27 cellular contexts compared by ENCODE assay signal in genomic region chrX:38087594-38087993, GRCh38.
"Had no signal": no experiment of that assay in that cellular context is flagged by ENCODE, and none has a peak within 500 bp of the region (broad histone marks: within the 10 kb centered on the region; RNA-seq: fewer than 3 reads in every experiment).

No MANE protein-coding gene starts in this region.

- H3K4me3 Mint-ChIP-seq: activated CD4-positive, alpha-beta memory T cell treated with anti-CD3 and anti-CD28 coated beads for 36 hours; activated naive CD4-positive, alpha-beta T cell treated with anti-CD3 and anti-CD28 coated beads, Interleukin-2, amount 10 ng/mL, durations not matched to agents 7 days and 5 days; activated naive CD8-positive, alpha-beta T cell treated with anti-CD3 and anti-CD28 coated beads, Interleukin-2, amount 10 ng/mL, durations not matched to agents 7 days and 5 days; activated T-helper 1 cell treated with anti-CD3 and anti-CD28 coated beads, Interleukin-12 subunit alpha, Interleukin-12 subunit beta, Interleukin-2, Interleukin-4 antibody, amounts not matched to agents 30 ng/mL and 10 ng/mL and 1 ng/mL, durations not matched to agents 14 hours and 24 hours and 36 hours; central memory CD8-positive, alpha-beta T cell; memory B cell; naive thymus-derived CD8-positive, alpha-beta T cell; neural crest cell had no signal

- H3K36me3 Mint-ChIP-seq: activated CD4-positive, alpha-beta memory T cell treated with anti-CD3 and anti-CD28 coated beads for 36 hours; activated naive CD4-positive, alpha-beta T cell treated with anti-CD3 and anti-CD28 coated beads, Interleukin-2, amount 10 ng/mL, durations not matched to agents 7 days and 5 days; activated naive CD8-positive, alpha-beta T cell treated with anti-CD3 and anti-CD28 coated beads, Interleukin-2, amount 10 ng/mL, durations not matched to agents 7 days and 5 days; memory B cell; naive thymus-derived CD8-positive, alpha-beta T cell had no signal

- H3K27ac ChIP-seq: breast epithelium, pancreas, right atrium auricular region, transverse colon had no signal

- FAIRE-seq: colon, endometrium, urothelium cell line had no signal

- H3K9me3 ChIP-seq: breast epithelium, pancreas, right atrium auricular region, transverse colon had no signal

- H3K4me1 Mint-ChIP-seq: activated naive CD4-positive, alpha-beta T cell treated with anti-CD3 and anti-CD28 coated beads, Interleukin-2, amount 10 ng/mL, durations not matched to agents 7 days and 5 days; activated naive CD8-positive, alpha-beta T cell treated with anti-CD3 and anti-CD28 coated beads, Interleukin-2, amount 10 ng/mL, durations not matched to agents 7 days and 5 days; central memory CD8-positive, alpha-beta T cell; memory B cell; naive thymus-derived CD8-positive, alpha-beta T cell; neural crest cell had no signal

- H3K4me1 ChIP-seq: breast epithelium, pancreas, right atrium auricular region, transverse colon had no signal

- DNase-seq: activated CD4-positive, alpha-beta memory T cell treated with anti-CD3 and anti-CD28 coated beads for 36 hours; activated CD4-positive, alpha-beta T cell treated with anti-CD3 and anti-CD28 coated beads for 48 hours; activated CD8-positive, alpha-beta memory T cell treated with anti-CD3 and anti-CD28 coated beads, Interleukin-2, amount 50 U/mL, for 4 hours; activated gamma-delta T cell; activated naive CD4-positive, alpha-beta T cell treated with anti-CD3 and anti-CD28 coated beads, Interleukin-2, amount 10 ng/mL, durations not matched to agents 7 days and 5 days; activated naive CD8-positive, alpha-beta T cell treated with anti-CD3 and anti-CD28 coated beads, Interleukin-2, amount 10 ng/mL, durations not matched to agents 7 days and 5 days; activated T-cell treated with anti-CD3 and anti-CD28 coated beads, Interleukin-2, amount 50 U/mL, for 1 hour; amygdala; dermis blood vessel endothelial cell; effector CD4-positive, alpha-beta T cell; head of caudate nucleus; hippocampal formation; naive thymus-derived CD8-positive, alpha-beta T cell; nucleus accumbens; pancreas; stimulated activated naive CD4-positive, alpha-beta T cell; transverse colon had no signal

- H3K27me3 Mint-ChIP-seq: activated CD4-positive, alpha-beta memory T cell treated with anti-CD3 and anti-CD28 coated beads for 36 hours; activated naive CD4-positive, alpha-beta T cell treated with anti-CD3 and anti-CD28 coated beads, Interleukin-2, amount 10 ng/mL, durations not matched to agents 7 days and 5 days; activated naive CD8-positive, alpha-beta T cell treated with anti-CD3 and anti-CD28 coated beads, Interleukin-2, amount 10 ng/mL, durations not matched to agents 7 days and 5 days; central memory CD8-positive, alpha-beta T cell had no signal

- H3K27ac Mint-ChIP-seq: activated CD4-positive, alpha-beta memory T cell treated with anti-CD3 and anti-CD28 coated beads for 36 hours; activated naive CD4-positive, alpha-beta T cell treated with anti-CD3 and anti-CD28 coated beads, Interleukin-2, amount 10 ng/mL, durations not matched to agents 7 days and 5 days; activated naive CD8-positive, alpha-beta T cell treated with anti-CD3 and anti-CD28 coated beads, Interleukin-2, amount 10 ng/mL, durations not matched to agents 7 days and 5 days; activated T-helper 1 cell treated with anti-CD3 and anti-CD28 coated beads, Interleukin-12 subunit alpha, Interleukin-12 subunit beta, Interleukin-2, Interleukin-4 antibody, amounts not matched to agents 30 ng/mL and 10 ng/mL and 1 ng/mL, durations not matched to agents 14 hours and 24 hours and 36 hours; memory B cell; naive thymus-derived CD8-positive, alpha-beta T cell had no signal

- H3K4me3 ChIP-seq: breast epithelium, pancreas, right atrium auricular region, transverse colon had no signal

- ATAC-seq: activated CD4-positive, CD25-positive, alpha-beta regulatory T cell treated with anti-CD3 and anti-CD28 coated beads, Interleukin-2, amount 50 U/mL, for 24 hours; naive thymus-derived CD8-positive, alpha-beta T cell; pancreas had no signal

- H3K36me3 ChIP-seq: breast epithelium, pancreas, right atrium auricular region, transverse colon had no signal

- H3K9me3 Mint-ChIP-seq: activated CD4-positive, alpha-beta memory T cell treated with anti-CD3 and anti-CD28 coated beads for 36 hours; activated naive CD4-positive, alpha-beta T cell treated with anti-CD3 and anti-CD28 coated beads, Interleukin-2, amount 10 ng/mL, durations not matched to agents 7 days and 5 days; activated naive CD8-positive, alpha-beta T cell treated with anti-CD3 and anti-CD28 coated beads, Interleukin-2, amount 10 ng/mL, durations not matched to agents 7 days and 5 days; activated T-helper 1 cell treated with anti-CD3 and anti-CD28 coated beads, Interleukin-12 subunit alpha, Interleukin-12 subunit beta, Interleukin-2, Interleukin-4 antibody, amounts not matched to agents 30 ng/mL and 10 ng/mL and 1 ng/mL, durations not matched to agents 14 hours and 24 hours and 36 hours; central memory CD8-positive, alpha-beta T cell; memory B cell; naive thymus-derived CD8-positive, alpha-beta T cell; neural crest cell had no signal

- H3K27me3 ChIP-seq: pancreas, transverse colon had no signal
